Comparison of ENCODE assay signal across 8 cellular contexts in genomic region chr1:226062558-226063361, GRCh38. TPM values are rescaled to one million over a fixed set of nuclear protein-coding genes. Genes with fewer than 3 reads are reported as not detected.
A peak's percentile ranks its signal among the peaks of the same experiment; 100 is the strongest.
DNase-seq lines count a peak whose midpoint lies in the region; ATAC-seq and TF ChIP-seq lines count a peak whose summit lies in the region.

Gene H3-3A, plus strand, starts transcription at chr1:226062716. Its CDS starts 1,636 bp downstream, at chr1:226064352.

- peak within 1 kb of the TSS; percentile 96 for H3K27ac ChIP-seq in epithelial cell of prostate

- peak; percentile 49; the same call in 1 of the 2 replicates for TF ChIP-seq EP300 in Ishikawa (IDR thresholded peaks at IDR 0.05; ENCODE audit: borderline replicate concordance)

- peak; percentile 87 for DNase-seq in DMS114 treated with DMSO at 0.1 percent for 48 hours (lab: John Stamatoyannopoulos, UW; ENCODE audit: unreplicated experiment)
- DNase-seq in OCI-M2 (lab: John Stamatoyannopoulos, UW; ENCODE audit: unreplicated experiment), result peak; percentile 51
- peak; percentile 99 for DNase-seq in activated T-cell treated with anti-CD3 and anti-CD28 coated beads for 4 hours
- DNase-seq in epithelial cell of prostate (ENCODE audit: low read depth, low spot score), result peak; percentile 59
- DNase-seq in mucosa of gallbladder (ENCODE audit: low spot score), result peak; percentile 98
- peak; percentile 96 to 98 for DNase-seq in stimulated activated CD8-positive, alpha-beta memory T cell treated with anti-CD3 and anti-CD28 coated beads, Interleukin-4, amount 100 ng/mL, for 4 hours (ENCODE audit: low read depth in 2 of 2, low spot score in 1 of 2)

- ATAC-seq in GM21576 (IDR thresholded peaks at IDR 0.05; ENCODE audit: unreplicated experiment), result peak; percentile 71

- TF ChIP-seq RAD21 in Ishikawa (IDR thresholded peaks at IDR 0.05; ENCODE audit: low read depth), result no peak

TF ChIP-seq in Ishikawa, 13 proteins besides CTCF, POLR2A, EP300 and RAD21:
- TF ChIP-seq USF1 (IDR thresholded peaks at IDR 0.05) (no peak), TEAD4 (IDR thresholded peaks at IDR 0.05) (no peak), YY1 (IDR thresholded peaks at IDR 0.05; ENCODE audit: low read depth) (peak; percentile 88), FOXM1 (IDR thresholded peaks at IDR 0.05; ENCODE audit: borderline replicate concordance, low read depth) (no peak), ZBTB7A (IDR thresholded peaks at IDR 0.05; ENCODE audit: low read depth) (no peak; the same call in 1 of the 2 replicates), TCF12 (IDR thresholded peaks at IDR 0.05; ENCODE audit: low read depth) (no peak), MAX (IDR thresholded peaks at IDR 0.05) (peak; percentile 4; the same call in 1 of the 2 replicates), TAF1 (IDR thresholded peaks at IDR 0.05; ENCODE audit: low read depth) (peak; percentile 92), CEBPB (IDR thresholded peaks at IDR 0.05) (no peak), NFIC (IDR thresholded peaks at IDR 0.05) (no peak), CREB1 (IDR thresholded peaks at IDR 0.05; ENCODE audit: low read depth) (no peak), EGR1 (IDR thresholded peaks at IDR 0.05) (peak; percentile 59; the same call in 1 of the 2 replicates)
- TF ChIP-seq, protein P1, sequence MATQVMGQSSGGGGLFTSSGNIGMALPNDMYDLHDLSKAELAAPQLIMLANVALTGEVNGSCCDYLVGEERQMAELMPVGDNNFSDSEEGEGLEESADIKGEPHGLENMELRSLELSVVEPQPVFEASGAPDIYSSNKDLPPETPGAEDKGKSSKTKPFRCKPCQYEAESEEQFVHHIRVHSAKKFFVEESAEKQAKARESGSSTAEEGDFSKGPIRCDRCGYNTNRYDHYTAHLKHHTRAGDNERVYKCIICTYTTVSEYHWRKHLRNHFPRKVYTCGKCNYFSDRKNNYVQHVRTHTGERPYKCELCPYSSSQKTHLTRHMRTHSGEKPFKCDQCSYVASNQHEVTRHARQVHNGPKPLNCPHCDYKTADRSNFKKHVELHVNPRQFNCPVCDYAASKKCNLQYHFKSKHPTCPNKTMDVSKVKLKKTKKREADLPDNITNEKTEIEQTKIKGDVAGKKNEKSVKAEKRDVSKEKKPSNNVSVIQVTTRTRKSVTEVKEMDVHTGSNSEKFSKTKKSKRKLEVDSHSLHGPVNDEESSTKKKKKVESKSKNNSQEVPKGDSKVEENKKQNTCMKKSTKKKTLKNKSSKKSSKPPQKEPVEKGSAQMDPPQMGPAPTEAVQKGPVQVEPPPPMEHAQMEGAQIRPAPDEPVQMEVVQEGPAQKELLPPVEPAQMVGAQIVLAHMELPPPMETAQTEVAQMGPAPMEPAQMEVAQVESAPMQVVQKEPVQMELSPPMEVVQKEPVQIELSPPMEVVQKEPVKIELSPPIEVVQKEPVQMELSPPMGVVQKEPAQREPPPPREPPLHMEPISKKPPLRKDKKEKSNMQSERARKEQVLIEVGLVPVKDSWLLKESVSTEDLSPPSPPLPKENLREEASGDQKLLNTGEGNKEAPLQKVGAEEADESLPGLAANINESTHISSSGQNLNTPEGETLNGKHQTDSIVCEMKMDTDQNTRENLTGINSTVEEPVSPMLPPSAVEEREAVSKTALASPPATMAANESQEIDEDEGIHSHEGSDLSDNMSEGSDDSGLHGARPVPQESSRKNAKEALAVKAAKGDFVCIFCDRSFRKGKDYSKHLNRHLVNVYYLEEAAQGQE (IDR thresholded peaks at IDR 0.05; ENCODE audit: low read depth), result 0 out of 2 replicates have a peak, but pooled peaks have one; percentile 18

RNA-seq across cellular contexts. Expression of gene H3-3A, which starts in this region (rescaled TPM):
- total RNA-seq in mucosa of gallbladder, result 492 TPM

Comparison
In these comparisons a context has a peak if more than half of its experiments do, and no peak if none do; other contexts are left out.
1. Peak in every context shown above with its lines: DNase-seq, ATAC-seq and H3K27ac ChIP-seq.